ENCODE assay signal across 1 cellular context in genomic region chr11:63838150-63838681, GRCh38.
TF ChIP-seq lines count a peak whose summit lies in the region.

No MANE protein-coding gene starts in this region.

TF ChIP-seq in HepG2, 621 proteins besides CTCF, POLR2A, EP300 and RAD21 (continued from another document and continues in another):
- TF ChIP-seq, protein P1, sequence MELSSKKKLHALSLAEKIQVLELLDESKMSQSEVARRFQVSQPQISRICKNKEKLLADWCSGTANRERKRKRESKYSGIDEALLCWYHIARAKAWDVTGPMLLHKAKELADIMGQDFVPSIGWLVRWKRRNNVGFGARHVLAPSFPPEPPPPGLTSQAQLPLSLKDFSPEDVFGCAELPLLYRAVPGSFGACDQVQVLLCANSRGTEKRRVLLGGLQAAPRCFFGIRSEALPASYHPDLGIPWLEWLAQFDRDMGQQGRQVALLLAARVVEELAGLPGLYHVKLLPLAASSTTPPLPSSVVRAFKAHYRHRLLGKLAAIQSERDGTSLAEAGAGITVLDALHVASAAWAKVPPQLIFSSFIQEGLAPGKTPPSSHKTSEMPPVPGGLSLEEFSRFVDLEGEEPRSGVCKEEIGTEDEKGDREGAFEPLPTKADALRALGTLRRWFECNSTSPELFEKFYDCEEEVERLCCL (CRISPR knock-in tag; IDR thresholded peaks at IDR 0.05; ENCODE audit: borderline replicate concordance) = no peak
- 0 out of 2 replicates have a peak, but pooled peaks have one; percentile 19 for TF ChIP-seq MZF1 (CRISPR knock-in tag; IDR thresholded peaks at IDR 0.05; ENCODE audit: borderline replicate concordance)
- TF ChIP-seq, protein P2, sequence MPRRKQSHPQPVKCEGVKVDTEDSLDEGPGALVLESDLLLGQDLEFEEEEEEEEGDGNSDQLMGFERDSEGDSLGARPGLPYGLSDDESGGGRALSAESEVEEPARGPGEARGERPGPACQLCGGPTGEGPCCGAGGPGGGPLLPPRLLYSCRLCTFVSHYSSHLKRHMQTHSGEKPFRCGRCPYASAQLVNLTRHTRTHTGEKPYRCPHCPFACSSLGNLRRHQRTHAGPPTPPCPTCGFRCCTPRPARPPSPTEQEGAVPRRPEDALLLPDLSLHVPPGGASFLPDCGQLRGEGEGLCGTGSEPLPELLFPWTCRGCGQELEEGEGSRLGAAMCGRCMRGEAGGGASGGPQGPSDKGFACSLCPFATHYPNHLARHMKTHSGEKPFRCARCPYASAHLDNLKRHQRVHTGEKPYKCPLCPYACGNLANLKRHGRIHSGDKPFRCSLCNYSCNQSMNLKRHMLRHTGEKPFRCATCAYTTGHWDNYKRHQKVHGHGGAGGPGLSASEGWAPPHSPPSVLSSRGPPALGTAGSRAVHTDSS (CRISPR knock-in tag; conservative IDR thresholded peaks at IDR 0.05) = no peak
- TF ChIP-seq, protein P3, sequence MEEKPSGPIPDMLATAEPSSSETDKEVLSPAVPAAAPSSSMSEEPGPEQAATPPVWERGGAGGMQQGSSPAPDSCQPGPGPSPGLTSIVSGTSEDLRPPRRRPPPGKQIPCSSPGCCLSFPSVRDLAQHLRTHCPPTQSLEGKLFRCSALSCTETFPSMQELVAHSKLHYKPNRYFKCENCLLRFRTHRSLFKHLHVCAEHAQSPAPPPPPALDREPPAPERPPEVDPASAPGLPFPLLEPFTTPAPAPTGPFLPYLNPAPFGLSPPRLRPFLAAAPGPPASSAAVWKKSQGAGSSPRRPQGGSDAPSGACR (CRISPR knock-in tag; IDR thresholded peaks at IDR 0.05) = no peak
- TF ChIP-seq, protein P4, sequence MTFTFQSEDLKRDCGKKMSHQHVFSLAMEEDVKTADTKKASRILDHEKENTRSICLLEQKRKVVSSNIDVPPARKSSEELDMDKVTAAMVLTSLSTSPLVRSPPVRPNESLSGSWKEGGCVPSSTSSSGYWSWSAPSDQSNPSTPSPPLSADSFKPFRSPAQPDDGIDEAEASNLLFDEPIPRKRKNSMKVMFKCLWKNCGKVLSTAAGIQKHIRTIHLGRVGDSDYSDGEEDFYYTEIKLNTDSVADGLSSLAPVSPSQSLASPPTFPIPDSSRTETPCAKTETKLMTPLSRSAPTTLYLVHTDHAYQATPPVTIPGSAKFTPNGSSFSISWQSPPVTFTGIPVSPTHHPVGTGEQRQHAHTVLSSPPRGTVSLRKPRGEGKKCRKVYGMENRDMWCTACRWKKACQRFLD (CRISPR knock-in tag; IDR thresholded peaks at IDR 0.05; ENCODE audit: borderline replicate concordance) = no peak
- TF ChIP-seq THYN1 (CRISPR knock-in tag; IDR thresholded peaks at IDR 0.05; ENCODE audit: borderline replicate concordance, low read depth) = no peak
- TF ChIP-seq TARDBP (CRISPR knock-in tag; IDR thresholded peaks at IDR 0.05) = no peak
- TF ChIP-seq AGO1 (IDR thresholded peaks at IDR 0.05; ENCODE audit: low read depth, low read length, poor library complexity, severe bottlenecking) = no peak
- no peak for TF ChIP-seq SOX5 (CRISPR knock-in tag; IDR thresholded peaks at IDR 0.05; ENCODE audit: borderline replicate concordance)
- peak; percentile 22; the same call in 1 of the 2 replicates for TF ChIP-seq SPEN (CRISPR knock-in tag; IDR thresholded peaks at IDR 0.05; ENCODE audit: low read depth)
- TF ChIP-seq RFXANK (CRISPR knock-in tag; IDR thresholded peaks at IDR 0.05) = no peak
- TF ChIP-seq MTA3 (CRISPR knock-in tag; IDR thresholded peaks at IDR 0.05) = no peak
- no peak for TF ChIP-seq ZNF713 (CRISPR knock-in tag; IDR thresholded peaks at IDR 0.05)
- TF ChIP-seq SRSF1 (optimal IDR thresholded peaks at IDR 0.05; ENCODE audit: low read depth, low read length) = no peak
- TF ChIP-seq ZNF142 (CRISPR knock-in tag; IDR thresholded peaks at IDR 0.05) = no peak
- TF ChIP-seq ZNF674 (CRISPR knock-in tag; IDR thresholded peaks at IDR 0.05; ENCODE audit: low read depth) = no peak
- TF ChIP-seq JARID2 (CRISPR knock-in tag; IDR thresholded peaks at IDR 0.05; ENCODE audit: insufficient replicate concordance) = no peak
- TF ChIP-seq MATR3 (CRISPR knock-in tag; IDR thresholded peaks at IDR 0.05) = no peak
- no peak for TF ChIP-seq RFX1 (IDR thresholded peaks at IDR 0.05)
- no peak for TF ChIP-seq GZF1 (CRISPR knock-in tag; IDR thresholded peaks at IDR 0.05)
- TF ChIP-seq ZBTB49 (CRISPR knock-in tag; IDR thresholded peaks at IDR 0.05; ENCODE audit: borderline replicate concordance) = no peak
- no peak for TF ChIP-seq ZNF512B (CRISPR knock-in tag; IDR thresholded peaks at IDR 0.05; ENCODE audit: borderline replicate concordance)
- TF ChIP-seq MIER3 (CRISPR knock-in tag; IDR thresholded peaks at IDR 0.05; ENCODE audit: borderline replicate concordance) = no peak
- no peak for TF ChIP-seq ZNF557 (CRISPR knock-in tag; IDR thresholded peaks at IDR 0.05)
- no peak for TF ChIP-seq ZNF260 (CRISPR knock-in tag; IDR thresholded peaks at IDR 0.05; ENCODE audit: borderline replicate concordance, low read depth)
- no peak for TF ChIP-seq ZNF34 (CRISPR knock-in tag; IDR thresholded peaks at IDR 0.05; ENCODE audit: borderline replicate concordance)
- TF ChIP-seq GFI1 (CRISPR knock-in tag; IDR thresholded peaks at IDR 0.05; ENCODE audit: borderline replicate concordance) = no peak
- no peak for TF ChIP-seq REPIN1 (CRISPR knock-in tag; IDR thresholded peaks at IDR 0.05; ENCODE audit: borderline replicate concordance, low read depth)
- no peak for TF ChIP-seq HOMEZ (CRISPR knock-in tag; IDR thresholded peaks at IDR 0.05; ENCODE audit: low read depth)
- TF ChIP-seq, protein P5, sequence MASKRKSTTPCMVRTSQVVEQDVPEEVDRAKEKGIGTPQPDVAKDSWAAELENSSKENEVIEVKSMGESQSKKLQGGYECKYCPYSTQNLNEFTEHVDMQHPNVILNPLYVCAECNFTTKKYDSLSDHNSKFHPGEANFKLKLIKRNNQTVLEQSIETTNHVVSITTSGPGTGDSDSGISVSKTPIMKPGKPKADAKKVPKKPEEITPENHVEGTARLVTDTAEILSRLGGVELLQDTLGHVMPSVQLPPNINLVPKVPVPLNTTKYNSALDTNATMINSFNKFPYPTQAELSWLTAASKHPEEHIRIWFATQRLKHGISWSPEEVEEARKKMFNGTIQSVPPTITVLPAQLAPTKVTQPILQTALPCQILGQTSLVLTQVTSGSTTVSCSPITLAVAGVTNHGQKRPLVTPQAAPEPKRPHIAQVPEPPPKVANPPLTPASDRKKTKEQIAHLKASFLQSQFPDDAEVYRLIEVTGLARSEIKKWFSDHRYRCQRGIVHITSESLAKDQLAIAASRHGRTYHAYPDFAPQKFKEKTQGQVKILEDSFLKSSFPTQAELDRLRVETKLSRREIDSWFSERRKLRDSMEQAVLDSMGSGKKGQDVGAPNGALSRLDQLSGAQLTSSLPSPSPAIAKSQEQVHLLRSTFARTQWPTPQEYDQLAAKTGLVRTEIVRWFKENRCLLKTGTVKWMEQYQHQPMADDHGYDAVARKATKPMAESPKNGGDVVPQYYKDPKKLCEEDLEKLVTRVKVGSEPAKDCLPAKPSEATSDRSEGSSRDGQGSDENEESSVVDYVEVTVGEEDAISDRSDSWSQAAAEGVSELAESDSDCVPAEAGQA (IDR thresholded peaks at IDR 0.05; ENCODE audit: low read depth) = no peak
- TF ChIP-seq, protein P5 (CRISPR knock-in tag; IDR thresholded peaks at IDR 0.05; ENCODE audit: borderline replicate concordance) = no peak
